Comparison of ENCODE assay signal across 23 cellular contexts in genomic region chr3:30397030-30397429, GRCh38.
"Had no signal": no experiment of that assay in that cellular context is flagged by ENCODE, and none has a peak within 500 bp of the region (broad histone marks: within the 10 kb centered on the region; RNA-seq: fewer than 3 reads in every experiment).

No MANE protein-coding gene starts in this region.

- H3K27me3 Mint-ChIP-seq: stimulated activated naive CD8-positive, alpha-beta T cell treated with anti-CD3 and anti-CD28 coated beads, Interleukin-15, Interleukin-2, amounts not matched to agents 100 ng/mL and 50 ng/mL, for 24 hours had no signal

- H3K4me3 Mint-ChIP-seq: naive B cell; nephron; stimulated activated memory B cell treated with anti-CD40 and anti-IgM and Interleukin-4, amounts not matched to agents 10 μg/mL and 1 μg/mL and 100 μg/mL, for 72 hours; stimulated activated naive CD8-positive, alpha-beta T cell treated with anti-CD3 and anti-CD28 coated beads, Interleukin-15, Interleukin-2, amounts not matched to agents 100 ng/mL and 50 ng/mL, for 24 hours had no signal

- H3K27me3 ChIP-seq: colonic mucosa, heart right ventricle, pancreas, spleen, tibial artery, upper lobe of left lung had no signal

- H3K27ac Mint-ChIP-seq: naive B cell; nephron; stimulated activated memory B cell treated with anti-CD40 and anti-IgM and Interleukin-4, amounts not matched to agents 10 μg/mL and 1 μg/mL and 100 μg/mL, for 72 hours; stimulated activated naive CD8-positive, alpha-beta T cell treated with anti-CD3 and anti-CD28 coated beads, Interleukin-15, Interleukin-2, amounts not matched to agents 100 ng/mL and 50 ng/mL, for 24 hours had no signal

- DNase-seq: colonic mucosa; dermis blood vessel endothelial cell; foreskin melanocyte; heart right ventricle; hypothalamus; kidney glomerular epithelial cell; lower lobe of right lung; mesendoderm; naive B cell; occipital lobe; pancreas; spleen; stimulated activated CD4-positive, alpha-beta T cell treated with anti-CD3 and anti-CD28 coated beads, Interleukin-15, amount 100 ng/mL, for 24 hours; stimulated activated CD4-positive, alpha-beta T cell treated with anti-CD3 and anti-CD28 coated beads, Interleukin-1b, Interleukin-23, amount 100 ng/mL, for 48 hours; stimulated activated CD4-positive, alpha-beta T cell treated with anti-CD3 and anti-CD28 coated beads, Interleukin-4, amount 100 ng/mL, for 24 hours; tibial artery; upper lobe of left lung had no signal

- H3K27ac ChIP-seq: colonic mucosa, heart right ventricle, lower lobe of right lung, pancreas, prostate gland, spleen, tibial artery, upper lobe of left lung had no signal

- H3K36me3 ChIP-seq: colonic mucosa, heart right ventricle, lower lobe of right lung, pancreas, prostate gland, spleen, tibial artery, upper lobe of left lung had no signal

- H3K9me3 ChIP-seq: colonic mucosa, lower lobe of right lung, pancreas, prostate gland, spleen, tibial artery, upper lobe of left lung had no signal

- H3K9me3 Mint-ChIP-seq: stimulated activated memory B cell treated with anti-CD40 and anti-IgM and Interleukin-4, amounts not matched to agents 10 μg/mL and 1 μg/mL and 100 μg/mL, for 72 hours had no signal

- ATAC-seq: left lobe of liver; pancreas; sciatic nerve; stimulated activated memory B cell treated with anti-CD40 and anti-IgM and Interleukin-4, amounts not matched to agents 10 μg/mL and 1 μg/mL and 100 μg/mL, for 72 hours had no signal

- H3K4me1 ChIP-seq: colonic mucosa, pancreas, prostate gland had no signal

- H3K4me3 ChIP-seq: colonic mucosa, heart right ventricle, lower lobe of right lung, pancreas, prostate gland, spleen, tibial artery, upper lobe of left lung had no signal
